In genomic region chr11:69832561-69833413, GRCh38 we compare ENCODE assay signal across 1 cellular context.
TF ChIP-seq lines count a peak whose summit lies in the region.

No MANE protein-coding gene starts in this region.

TF ChIP-seq in GM23338, 12 proteins besides CTCF, POLR2A, EP300 and RAD21 (continued from another document):
- TF ChIP-seq, protein P1, sequence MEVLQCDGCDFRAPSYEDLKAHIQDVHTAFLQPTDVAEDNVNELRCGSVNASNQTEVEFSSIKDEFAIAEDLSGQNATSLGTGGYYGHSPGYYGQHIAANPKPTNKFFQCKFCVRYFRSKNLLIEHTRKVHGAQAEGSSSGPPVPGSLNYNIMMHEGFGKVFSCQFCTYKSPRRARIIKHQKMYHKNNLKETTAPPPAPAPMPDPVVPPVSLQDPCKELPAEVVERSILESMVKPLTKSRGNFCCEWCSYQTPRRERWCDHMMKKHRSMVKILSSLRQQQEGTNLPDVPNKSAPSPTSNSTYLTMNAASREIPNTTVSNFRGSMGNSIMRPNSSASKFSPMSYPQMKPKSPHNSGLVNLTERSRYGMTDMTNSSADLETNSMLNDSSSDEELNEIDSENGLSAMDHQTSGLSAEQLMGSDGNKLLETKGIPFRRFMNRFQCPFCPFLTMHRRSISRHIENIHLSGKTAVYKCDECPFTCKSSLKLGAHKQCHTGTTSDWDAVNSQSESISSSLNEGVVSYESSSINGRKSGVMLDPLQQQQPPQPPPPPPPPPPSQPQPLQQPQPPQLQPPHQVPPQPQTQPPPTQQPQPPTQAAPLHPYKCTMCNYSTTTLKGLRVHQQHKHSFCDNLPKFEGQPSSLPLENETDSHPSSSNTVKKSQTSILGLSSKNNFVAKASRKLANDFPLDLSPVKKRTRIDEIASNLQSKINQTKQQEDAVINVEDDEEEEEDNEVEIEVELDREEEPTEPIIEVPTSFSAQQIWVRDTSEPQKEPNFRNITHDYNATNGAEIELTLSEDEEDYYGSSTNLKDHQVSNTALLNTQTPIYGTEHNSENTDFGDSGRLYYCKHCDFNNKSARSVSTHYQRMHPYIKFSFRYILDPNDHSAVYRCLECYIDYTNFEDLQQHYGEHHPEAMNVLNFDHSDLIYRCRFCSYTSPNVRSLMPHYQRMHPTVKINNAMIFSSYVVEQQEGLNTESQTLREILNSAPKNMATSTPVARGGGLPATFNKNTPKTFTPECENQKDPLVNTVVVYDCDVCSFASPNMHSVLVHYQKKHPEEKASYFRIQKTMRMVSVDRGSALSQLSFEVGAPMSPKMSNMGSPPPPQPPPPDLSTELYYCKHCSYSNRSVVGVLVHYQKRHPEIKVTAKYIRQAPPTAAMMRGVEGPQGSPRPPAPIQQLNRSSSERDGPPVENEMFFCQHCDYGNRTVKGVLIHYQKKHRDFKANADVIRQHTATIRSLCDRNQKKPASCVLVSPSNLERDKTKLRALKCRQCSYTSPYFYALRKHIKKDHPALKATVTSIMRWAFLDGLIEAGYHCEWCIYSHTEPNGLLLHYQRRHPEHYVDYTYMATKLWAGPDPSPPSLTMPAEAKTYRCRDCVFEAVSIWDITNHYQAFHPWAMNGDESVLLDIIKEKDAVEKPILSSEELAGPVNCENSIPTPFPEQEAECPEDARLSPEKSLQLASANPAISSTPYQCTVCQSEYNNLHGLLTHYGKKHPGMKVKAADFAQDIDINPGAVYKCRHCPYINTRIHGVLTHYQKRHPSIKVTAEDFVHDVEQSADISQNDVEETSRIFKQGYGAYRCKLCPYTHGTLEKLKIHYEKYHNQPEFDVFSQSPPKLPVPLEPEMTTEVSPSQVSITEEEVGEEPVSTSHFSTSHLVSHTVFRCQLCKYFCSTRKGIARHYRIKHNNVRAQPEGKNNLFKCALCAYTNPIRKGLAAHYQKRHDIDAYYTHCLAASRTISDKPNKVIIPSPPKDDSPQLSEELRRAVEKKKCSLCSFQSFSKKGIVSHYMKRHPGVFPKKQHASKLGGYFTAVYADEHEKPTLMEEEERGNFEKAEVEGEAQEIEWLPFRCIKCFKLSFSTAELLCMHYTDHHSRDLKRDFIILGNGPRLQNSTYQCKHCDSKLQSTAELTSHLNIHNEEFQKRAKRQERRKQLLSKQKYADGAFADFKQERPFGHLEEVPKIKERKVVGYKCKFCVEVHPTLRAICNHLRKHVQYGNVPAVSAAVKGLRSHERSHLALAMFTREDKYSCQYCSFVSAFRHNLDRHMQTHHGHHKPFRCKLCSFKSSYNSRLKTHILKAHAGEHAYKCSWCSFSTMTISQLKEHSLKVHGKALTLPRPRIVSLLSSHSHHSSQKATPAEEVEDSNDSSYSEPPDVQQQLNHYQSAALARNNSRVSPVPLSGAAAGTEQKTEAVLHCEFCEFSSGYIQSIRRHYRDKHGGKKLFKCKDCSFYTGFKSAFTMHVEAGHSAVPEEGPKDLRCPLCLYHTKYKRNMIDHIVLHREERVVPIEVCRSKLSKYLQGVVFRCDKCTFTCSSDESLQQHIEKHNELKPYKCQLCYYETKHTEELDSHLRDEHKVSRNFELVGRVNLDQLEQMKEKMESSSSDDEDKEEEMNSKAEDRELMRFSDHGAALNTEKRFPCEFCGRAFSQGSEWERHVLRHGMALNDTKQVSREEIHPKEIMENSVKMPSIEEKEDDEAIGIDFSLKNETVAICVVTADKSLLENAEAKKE (CRISPR knock-in tag; IDR thresholded peaks at IDR 0.05): no peak
- TF ChIP-seq STAT1 (IDR thresholded peaks at IDR 0.05; ENCODE audit: unreplicated experiment) (no peak), CREB1 (CRISPR knock-in tag; IDR thresholded peaks at IDR 0.05; ENCODE audit: low read depth) (no peak), EZH2 (IDR thresholded peaks at IDR 0.05; ENCODE audit: low read depth, unreplicated experiment) (no peak)
